ENCODE assay signal across 1 cellular context in genomic region chr6:164337925-164338381, GRCh38.
TF ChIP-seq lines count a peak whose summit lies in the region.

No MANE protein-coding gene starts in this region.

TF ChIP-seq in K562, 482 proteins besides CTCF, POLR2A, EP300 and RAD21 (continued from another document and continues in another):
- TF ChIP-seq, protein P1, sequence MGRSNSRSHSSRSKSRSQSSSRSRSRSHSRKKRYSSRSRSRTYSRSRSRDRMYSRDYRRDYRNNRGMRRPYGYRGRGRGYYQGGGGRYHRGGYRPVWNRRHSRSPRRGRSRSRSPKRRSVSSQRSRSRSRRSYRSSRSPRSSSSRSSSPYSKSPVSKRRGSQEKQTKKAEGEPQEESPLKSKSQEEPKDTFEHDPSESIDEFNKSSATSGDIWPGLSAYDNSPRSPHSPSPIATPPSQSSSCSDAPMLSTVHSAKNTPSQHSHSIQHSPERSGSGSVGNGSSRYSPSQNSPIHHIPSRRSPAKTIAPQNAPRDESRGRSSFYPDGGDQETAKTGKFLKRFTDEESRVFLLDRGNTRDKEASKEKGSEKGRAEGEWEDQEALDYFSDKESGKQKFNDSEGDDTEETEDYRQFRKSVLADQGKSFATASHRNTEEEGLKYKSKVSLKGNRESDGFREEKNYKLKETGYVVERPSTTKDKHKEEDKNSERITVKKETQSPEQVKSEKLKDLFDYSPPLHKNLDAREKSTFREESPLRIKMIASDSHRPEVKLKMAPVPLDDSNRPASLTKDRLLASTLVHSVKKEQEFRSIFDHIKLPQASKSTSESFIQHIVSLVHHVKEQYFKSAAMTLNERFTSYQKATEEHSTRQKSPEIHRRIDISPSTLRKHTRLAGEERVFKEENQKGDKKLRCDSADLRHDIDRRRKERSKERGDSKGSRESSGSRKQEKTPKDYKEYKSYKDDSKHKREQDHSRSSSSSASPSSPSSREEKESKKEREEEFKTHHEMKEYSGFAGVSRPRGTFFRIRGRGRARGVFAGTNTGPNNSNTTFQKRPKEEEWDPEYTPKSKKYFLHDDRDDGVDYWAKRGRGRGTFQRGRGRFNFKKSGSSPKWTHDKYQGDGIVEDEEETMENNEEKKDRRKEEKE (IDR thresholded peaks at IDR 0.05; ENCODE audit: borderline replicate concordance in 1 of 2, control insufficient read depth in 1 of 2, low read depth in 2 of 2, low read length in 1 of 2): no peak
- no peak for TF ChIP-seq DDX20 (tag; IDR thresholded peaks at IDR 0.05; ENCODE audit: low read depth)
- no peak for TF ChIP-seq FOXM1 (IDR thresholded peaks at IDR 0.05; ENCODE audit: low read depth)
- TF ChIP-seq FOXM1 (CRISPR knock-in tag; IDR thresholded peaks at IDR 0.05; ENCODE audit: low read depth): no peak
- no peak for TF ChIP-seq FOXK1 (CRISPR knock-in tag; IDR thresholded peaks at IDR 0.05; ENCODE audit: borderline replicate concordance)
- TF ChIP-seq ZNF197 (CRISPR knock-in tag; IDR thresholded peaks at IDR 0.05; ENCODE audit: low read depth): peak; percentile 86
- no peak for TF ChIP-seq CREB3 (tag; conservative IDR thresholded peaks at IDR 0.05; ENCODE audit: low read depth)
- no peak for TF ChIP-seq ATF1 (CRISPR knock-in tag; IDR thresholded peaks at IDR 0.05)
- peak; percentile 56; the same call in 1 of the 2 replicates for TF ChIP-seq ATF1 (tag; IDR thresholded peaks at IDR 0.05)
- TF ChIP-seq GABPB2 (CRISPR knock-in tag; conservative IDR thresholded peaks at IDR 0.05): no peak
- TF ChIP-seq ZNF830 (CRISPR knock-in tag; IDR thresholded peaks at IDR 0.05): no peak
- no peak for TF ChIP-seq RBM39 (optimal IDR thresholded peaks at IDR 0.05; ENCODE audit: low read depth, low read length)
- TF ChIP-seq, protein P2, sequence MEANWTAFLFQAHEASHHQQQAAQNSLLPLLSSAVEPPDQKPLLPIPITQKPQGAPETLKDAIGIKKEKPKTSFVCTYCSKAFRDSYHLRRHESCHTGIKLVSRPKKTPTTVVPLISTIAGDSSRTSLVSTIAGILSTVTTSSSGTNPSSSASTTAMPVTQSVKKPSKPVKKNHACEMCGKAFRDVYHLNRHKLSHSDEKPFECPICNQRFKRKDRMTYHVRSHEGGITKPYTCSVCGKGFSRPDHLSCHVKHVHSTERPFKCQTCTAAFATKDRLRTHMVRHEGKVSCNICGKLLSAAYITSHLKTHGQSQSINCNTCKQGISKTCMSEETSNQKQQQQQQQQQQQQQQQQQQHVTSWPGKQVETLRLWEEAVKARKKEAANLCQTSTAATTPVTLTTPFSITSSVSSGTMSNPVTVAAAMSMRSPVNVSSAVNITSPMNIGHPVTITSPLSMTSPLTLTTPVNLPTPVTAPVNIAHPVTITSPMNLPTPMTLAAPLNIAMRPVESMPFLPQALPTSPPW (CRISPR knock-in tag; IDR thresholded peaks at IDR 0.05): peak; percentile 42
- peak; percentile 66 for TF ChIP-seq POLR2H (tag; IDR thresholded peaks at IDR 0.05; ENCODE audit: low read depth)
- peak; percentile 7; the same call in 1 of the 2 replicates for TF ChIP-seq NFRKB (IDR thresholded peaks at IDR 0.05; ENCODE audit: low read depth)
- TF ChIP-seq HMG20B (CRISPR knock-in tag; IDR thresholded peaks at IDR 0.05): no peak
- TF ChIP-seq, protein P3, sequence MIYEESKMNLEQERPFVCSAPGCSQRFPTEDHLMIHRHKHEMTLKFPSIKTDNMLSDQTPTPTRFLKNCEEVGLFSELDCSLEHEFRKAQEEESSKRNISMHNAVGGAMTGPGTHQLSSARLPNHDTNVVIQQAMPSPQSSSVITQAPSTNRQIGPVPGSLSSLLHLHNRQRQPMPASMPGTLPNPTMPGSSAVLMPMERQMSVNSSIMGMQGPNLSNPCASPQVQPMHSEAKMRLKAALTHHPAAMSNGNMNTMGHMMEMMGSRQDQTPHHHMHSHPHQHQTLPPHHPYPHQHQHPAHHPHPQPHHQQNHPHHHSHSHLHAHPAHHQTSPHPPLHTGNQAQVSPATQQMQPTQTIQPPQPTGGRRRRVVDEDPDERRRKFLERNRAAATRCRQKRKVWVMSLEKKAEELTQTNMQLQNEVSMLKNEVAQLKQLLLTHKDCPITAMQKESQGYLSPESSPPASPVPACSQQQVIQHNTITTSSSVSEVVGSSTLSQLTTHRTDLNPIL (CRISPR knock-in tag; IDR thresholded peaks at IDR 0.05): no peak
- no peak for TF ChIP-seq PHF20 (IDR thresholded peaks at IDR 0.05; ENCODE audit: partially characterized antibody)
- TF ChIP-seq JUND (IDR thresholded peaks at IDR 0.05; ENCODE audit: borderline replicate concordance, low read depth, low read length): peak; percentile 7; the same call in 1 of the 2 replicates
- TF ChIP-seq JUND (tag; IDR thresholded peaks at IDR 0.05; ENCODE audit: borderline replicate concordance, low read depth, low read length): peak; percentile 11; the same call in 1 of the 3 replicates
- TF ChIP-seq NFIX (CRISPR knock-in tag; IDR thresholded peaks at IDR 0.05; ENCODE audit: low read depth): no peak
- TF ChIP-seq ZNF764 (CRISPR knock-in tag; IDR thresholded peaks at IDR 0.05; ENCODE audit: low read depth): no peak
- TF ChIP-seq STAT5A (IDR thresholded peaks at IDR 0.05; ENCODE audit: borderline replicate concordance, low read length): peak; percentile 85
- TF ChIP-seq PBX2 (CRISPR knock-in tag; IDR thresholded peaks at IDR 0.05; ENCODE audit: low read depth): no peak
- TF ChIP-seq PBX2 (tag; conservative IDR thresholded peaks at IDR 0.05; ENCODE audit: low read depth): no peak
- TF ChIP-seq ZNF644 (tag; IDR thresholded peaks at IDR 0.05; ENCODE audit: low read depth): 0 out of 2 replicates have a peak, but pooled peaks have one; percentile 8
- TF ChIP-seq, protein P4, sequence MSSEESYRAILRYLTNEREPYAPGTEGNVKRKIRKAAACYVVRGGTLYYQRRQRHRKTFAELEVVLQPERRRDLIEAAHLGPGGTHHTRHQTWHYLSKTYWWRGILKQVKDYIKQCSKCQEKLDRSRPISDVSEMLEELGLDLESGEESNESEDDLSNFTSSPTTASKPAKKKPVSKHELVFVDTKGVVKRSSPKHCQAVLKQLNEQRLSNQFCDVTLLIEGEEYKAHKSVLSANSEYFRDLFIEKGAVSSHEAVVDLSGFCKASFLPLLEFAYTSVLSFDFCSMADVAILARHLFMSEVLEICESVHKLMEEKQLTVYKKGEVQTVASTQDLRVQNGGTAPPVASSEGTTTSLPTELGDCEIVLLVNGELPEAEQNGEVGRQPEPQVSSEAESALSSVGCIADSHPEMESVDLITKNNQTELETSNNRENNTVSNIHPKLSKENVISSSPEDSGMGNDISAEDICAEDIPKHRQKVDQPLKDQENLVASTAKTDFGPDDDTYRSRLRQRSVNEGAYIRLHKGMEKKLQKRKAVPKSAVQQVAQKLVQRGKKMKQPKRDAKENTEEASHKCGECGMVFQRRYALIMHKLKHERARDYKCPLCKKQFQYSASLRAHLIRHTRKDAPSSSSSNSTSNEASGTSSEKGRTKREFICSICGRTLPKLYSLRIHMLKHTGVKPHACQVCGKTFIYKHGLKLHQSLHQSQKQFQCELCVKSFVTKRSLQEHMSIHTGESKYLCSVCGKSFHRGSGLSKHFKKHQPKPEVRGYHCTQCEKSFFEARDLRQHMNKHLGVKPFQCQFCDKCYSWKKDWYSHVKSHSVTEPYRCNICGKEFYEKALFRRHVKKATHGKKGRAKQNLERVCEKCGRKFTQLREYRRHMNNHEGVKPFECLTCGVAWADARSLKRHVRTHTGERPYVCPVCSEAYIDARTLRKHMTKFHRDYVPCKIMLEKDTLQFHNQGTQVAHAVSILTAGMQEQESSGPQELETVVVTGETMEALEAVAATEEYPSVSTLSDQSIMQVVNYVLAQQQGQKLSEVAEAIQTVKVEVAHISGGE (CRISPR knock-in tag; IDR thresholded peaks at IDR 0.05): no peak
- TF ChIP-seq HOXB6 (CRISPR knock-in tag; IDR thresholded peaks at IDR 0.05; ENCODE audit: borderline replicate concordance): no peak
- no peak for TF ChIP-seq CTBP1 (IDR thresholded peaks at IDR 0.05; ENCODE audit: borderline replicate concordance)
- no peak for TF ChIP-seq MCM3 (IDR thresholded peaks at IDR 0.05)
- TF ChIP-seq STAT6 (CRISPR knock-in tag; IDR thresholded peaks at IDR 0.05): no peak
- peak; percentile 92 to 98 for TF ChIP-seq SRF (CRISPR knock-in tag; IDR thresholded peaks at IDR 0.05)
- no peak for TF ChIP-seq PHB2 (IDR thresholded peaks at IDR 0.05; ENCODE audit: low read depth)
- no peak for TF ChIP-seq PURB (CRISPR knock-in tag; IDR thresholded peaks at IDR 0.05; ENCODE audit: low read depth)
- no peak for TF ChIP-seq NRF1 (conservative IDR thresholded peaks at IDR 0.05 in 1 of 2, IDR thresholded peaks at IDR 0.05 in 1 of 2)
- no peak for TF ChIP-seq ZNF282 (CRISPR knock-in tag; IDR thresholded peaks at IDR 0.05)
- no peak for TF ChIP-seq RBM34 (IDR thresholded peaks at IDR 0.05; ENCODE audit: borderline replicate concordance, insufficient read depth, low read length)
- TF ChIP-seq KLF1 (tag; IDR thresholded peaks at IDR 0.05): 0 out of 2 replicates have a peak, but pooled peaks have one; percentile 8
- TF ChIP-seq HDAC8 (tag; IDR thresholded peaks at IDR 0.05): peak; percentile 23; the same call in 1 of the 2 replicates
- TF ChIP-seq HEY1 (CRISPR knock-in tag; IDR thresholded peaks at IDR 0.05; ENCODE audit: borderline replicate concordance): no peak
- TF ChIP-seq SMARCA5 (IDR thresholded peaks at IDR 0.05): no peak
- 0 out of 2 replicates have a peak, but pooled peaks have one; percentile 28 for TF ChIP-seq NCOA6 (IDR thresholded peaks at IDR 0.05)
- TF ChIP-seq SRSF3 (IDR thresholded peaks at IDR 0.05; ENCODE audit: insufficient read depth, low read length): no peak
- TF ChIP-seq MBD2 (IDR thresholded peaks at IDR 0.05; ENCODE audit: borderline replicate concordance, low read depth): no peak
- TF ChIP-seq, protein P5, sequence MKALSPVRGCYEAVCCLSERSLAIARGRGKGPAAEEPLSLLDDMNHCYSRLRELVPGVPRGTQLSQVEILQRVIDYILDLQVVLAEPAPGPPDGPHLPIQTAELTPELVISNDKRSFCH (CRISPR knock-in tag; IDR thresholded peaks at IDR 0.05): no peak
- TF ChIP-seq, protein P5 (tag; IDR thresholded peaks at IDR 0.05): no peak; the same call in 1 of the 2 replicates
- TF ChIP-seq FOSL1 (tag; conservative IDR thresholded peaks at IDR 0.05): 0 out of 2 replicates have a peak, but pooled peaks have one; percentile 16
- TF ChIP-seq ZNF277 (CRISPR knock-in tag; IDR thresholded peaks at IDR 0.05; ENCODE audit: borderline replicate concordance): no peak
- peak; percentile 45 for TF ChIP-seq TBP (optimal IDR thresholded peaks at IDR 0.05; ENCODE audit: low read depth, low read length)
- no peak for TF ChIP-seq HDAC3 (IDR thresholded peaks at IDR 0.05; ENCODE audit: borderline replicate concordance, partially characterized antibody)
- TF ChIP-seq ASH1L (IDR thresholded peaks at IDR 0.05; ENCODE audit: borderline replicate concordance, low read depth, partially characterized antibody): no peak
- no peak for TF ChIP-seq SAP30 (IDR thresholded peaks at IDR 0.05; ENCODE audit: borderline replicate concordance, insufficient read depth, low read depth, low read length, poor library complexity, severe bottlenecking)
- no peak for TF ChIP-seq NELFE (IDR thresholded peaks at IDR 0.05; ENCODE audit: insufficient read depth, insufficient read length)
